24 cellular contexts compared by ENCODE assay signal in the genomic region with DNA sequence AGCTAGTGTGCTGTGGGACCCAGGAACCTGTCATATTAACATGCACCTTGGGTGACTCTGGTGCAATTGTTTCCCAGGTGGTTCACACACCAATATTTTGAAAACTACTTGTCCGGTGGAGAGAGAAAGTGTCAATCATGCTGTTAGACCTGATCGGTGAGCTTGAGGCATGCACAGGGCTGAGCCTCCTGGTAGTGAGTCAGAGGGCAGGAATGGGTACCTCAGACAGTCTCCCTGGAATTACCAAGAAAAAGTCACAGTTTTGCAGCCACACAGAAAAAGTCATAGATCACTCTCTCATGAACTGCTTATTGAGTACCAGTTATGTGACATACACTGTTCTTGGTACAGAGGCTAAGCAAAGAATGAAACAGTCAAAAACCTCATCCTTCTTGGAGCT.
A peak's percentile ranks its signal among the peaks of the same experiment; 100 is the strongest.
DNase-seq lines count a peak whose midpoint lies in the region; ATAC-seq and TF ChIP-seq lines count a peak whose summit lies in the region.
"Had no signal": no experiment of that assay in that cellular context is flagged by ENCODE, and none has a peak within 500 bp of the region (broad histone marks: within the 10 kb centered on the region; RNA-seq: fewer than 3 reads in every experiment).

No MANE protein-coding gene starts in this region.

- H3K4me1 ChIP-seq in RWPE2 (ENCODE audit: insufficient read depth, poor library complexity, severe bottlenecking): peaks cover 5% of the 10 kb centered on the region

- no peaks in the 10 kb centered on the region for H3K4me1 Mint-ChIP-seq in stimulated activated effector memory CD8-positive, alpha-beta T cell treated with anti-CD3 and anti-CD28 coated beads, Interleukin-12 subunit alpha, Interleukin-12 subunit beta, amount 100 ng/mL, for 72 hours
- H3K4me1 Mint-ChIP-seq: naive thymus-derived CD8-positive, alpha-beta T cell; T-helper 17 cell had no signal

- no peaks in the 10 kb centered on the region for H3K9me3 ChIP-seq in RWPE2 (ENCODE audit: severe bottlenecking)
- H3K9me3 ChIP-seq: right atrium auricular region had no signal

- H3K36me3 Mint-ChIP-seq in stimulated activated effector memory CD8-positive, alpha-beta T cell treated with anti-CD3 and anti-CD28 coated beads, Interleukin-12 subunit alpha, Interleukin-12 subunit beta, amount 100 ng/mL, for 72 hours: no peaks in the 10 kb centered on the region
- H3K36me3 Mint-ChIP-seq: CD14-positive monocyte; mesothelial cell of epicardium; naive thymus-derived CD8-positive, alpha-beta T cell had no signal

- H3K36me3 ChIP-seq in RWPE2 (ENCODE audit: low read depth): no peaks in the 10 kb centered on the region
- H3K36me3 ChIP-seq: right atrium auricular region had no signal

- no peak overlapping the region for H3K27ac ChIP-seq in RWPE2 (ENCODE audit: poor library complexity, severe bottlenecking)
- H3K27ac ChIP-seq: coronary artery had no signal

- no peaks in the 10 kb centered on the region for H3K27me3 ChIP-seq in RWPE2 (ENCODE audit: insufficient read depth, poor library complexity, severe bottlenecking)
- H3K27me3 ChIP-seq: right atrium auricular region had no signal

- ATAC-seq in RWPE2 (ENCODE audit: low read depth) (peak; percentile 92), GM21447 (IDR thresholded peaks at IDR 0.05; ENCODE audit: unreplicated experiment) (no peak)
- peak; percentile 44 for ATAC-seq in stimulated activated effector memory CD8-positive, alpha-beta T cell treated with anti-CD3 and anti-CD28 coated beads, Interleukin-12 subunit alpha, Interleukin-12 subunit beta, amount 100 ng/mL, for 72 hours
- ATAC-seq: activated T-cell treated with anti-CD3 and anti-CD28 coated beads, Interleukin-2, amount 50 U/mL, for 72 hours; left lobe of liver; naive thymus-derived CD8-positive, alpha-beta T cell; T-helper 17 cell had no signal

- H3K9me3 Mint-ChIP-seq in stimulated activated effector memory CD8-positive, alpha-beta T cell treated with anti-CD3 and anti-CD28 coated beads, Interleukin-12 subunit alpha, Interleukin-12 subunit beta, amount 100 ng/mL, for 72 hours: no peaks in the 10 kb centered on the region
- H3K9me3 Mint-ChIP-seq: activated naive CD4-positive, alpha-beta T cell treated with anti-CD3 and anti-CD28 coated beads for 36 hours; activated T-cell treated with anti-CD3 and anti-CD28 coated beads, Interleukin-2, amount 50 U/mL, for 72 hours; CD14-positive monocyte; endodermal cell; mesothelial cell of epicardium; naive thymus-derived CD8-positive, alpha-beta T cell had no signal

- no peak overlapping the region for H3K4me3 ChIP-seq in RWPE2 (ENCODE audit: severe bottlenecking)
- H3K4me3 ChIP-seq: coronary artery, right atrium auricular region had no signal

- no peak for TF ChIP-seq CTCF in RWPE2 (IDR thresholded peaks at IDR 0.05; ENCODE audit: poor library complexity, severe bottlenecking)

- H3K27ac Mint-ChIP-seq in stimulated activated effector memory CD8-positive, alpha-beta T cell treated with anti-CD3 and anti-CD28 coated beads, Interleukin-12 subunit alpha, Interleukin-12 subunit beta, amount 100 ng/mL, for 72 hours: no peak overlapping the region
- H3K27ac Mint-ChIP-seq: activated naive CD4-positive, alpha-beta T cell treated with anti-CD3 and anti-CD28 coated beads for 36 hours; activated T-cell treated with anti-CD3 and anti-CD28 coated beads, Interleukin-2, amount 50 U/mL, for 72 hours; endodermal cell; mesothelial cell of epicardium; naive thymus-derived CD8-positive, alpha-beta T cell; T-helper 17 cell had no signal

- no peak overlapping the region for H3K4me3 Mint-ChIP-seq in stimulated activated effector memory CD8-positive, alpha-beta T cell treated with anti-CD3 and anti-CD28 coated beads, Interleukin-12 subunit alpha, Interleukin-12 subunit beta, amount 100 ng/mL, for 72 hours
- H3K4me3 Mint-ChIP-seq: activated naive CD4-positive, alpha-beta T cell treated with anti-CD3 and anti-CD28 coated beads for 36 hours; activated T-cell treated with anti-CD3 and anti-CD28 coated beads, Interleukin-2, amount 50 U/mL, for 72 hours; endodermal cell; mesothelial cell of epicardium; naive thymus-derived CD8-positive, alpha-beta T cell; T-helper 17 cell had no signal

- peak; percentile 25 for DNase-seq in HT-29 (ENCODE audit: low spot score)
- DNase-seq in RWPE2 (ENCODE audit: low spot score): no peak
- peak; percentile 25 for DNase-seq in iPS-NIHi11 (ENCODE audit: low spot score)
- DNase-seq in stimulated activated effector memory CD8-positive, alpha-beta T cell treated with anti-CD3 and anti-CD28 coated beads, Interleukin-12 subunit alpha, Interleukin-12 subunit beta, amount 100 ng/mL, for 72 hours (ENCODE audit: low spot score in 2 of 2): no peak
- DNase-seq in NCI-H748 treated with DMSO at 0.1 percent for 48 hours (lab: John Stamatoyannopoulos, UW): no peak
- DNase-seq in NCI-H2029 treated with DMSO at 0.1 percent for 48 hours (lab: John Stamatoyannopoulos, UW): no peak
- DNase-seq: activated CD4-positive, alpha-beta T cell treated with anti-CD3 and anti-CD28 coated beads for 4 hours; activated naive CD4-positive, alpha-beta T cell treated with anti-CD3 and anti-CD28 coated beads for 36 hours; activated T-cell treated with anti-CD3 and anti-CD28 coated beads, Interleukin-2, amount 50 U/mL, for 72 hours; glutamatergic neuron; naive thymus-derived CD8-positive, alpha-beta T cell; NCI-H1436 treated with DMSO at 0.1 percent for 48 hours; NCI-H2171; NCI-H524; stimulated activated CD4-positive, alpha-beta T cell treated with anti-CD3 and anti-CD28 coated beads, Interleukin-4, amount 100 ng/mL, for 24 hours; stimulated activated naive CD4-positive, alpha-beta T cell; T-helper 17 cell had no signal

Comparison
In these comparisons a context has a peak if more than half of its experiments do, and no peak if none do; other contexts are left out.
1. DNase-seq: peak in HT-29 (single experiment) and iPS-NIHi11 (single experiment); none in RWPE2 (single experiment), stimulated activated effector memory CD8-positive, alpha-beta T cell treated with anti-CD3 and anti-CD28 coated beads, Interleukin-12 subunit alpha, Interleukin-12 subunit beta, amount 100 ng/mL, for 72 hours (0 of 2), NCI-H748 treated with DMSO at 0.1 percent for 48 hours (single experiment) and NCI-H2029 treated with DMSO at 0.1 percent for 48 hours (single experiment).